Comparison of ENCODE assay signal across 22 cellular contexts in genomic region chr19:40257096-40257517, GRCh38. TPM values are rescaled to one million over a fixed set of nuclear protein-coding genes. Genes with fewer than 3 reads are reported as not detected.
A peak's percentile ranks its signal among the peaks of the same experiment; 100 is the strongest.
DNase-seq lines count a peak whose midpoint lies in the region; ATAC-seq and TF ChIP-seq lines count a peak whose summit lies in the region.
"Had no signal": no experiment of that assay in that cellular context is flagged by ENCODE, and none has a peak within 500 bp of the region (broad histone marks: within the 10 kb centered on the region; RNA-seq: fewer than 3 reads in every experiment).

No MANE protein-coding gene starts in this region.

- H3K36me3 Mint-ChIP-seq in activated CD4-positive, alpha-beta T cell treated with anti-CD3 and anti-CD28 coated beads for 36 hours (ENCODE audit: low read depth), result peaks cover 38% of the 10 kb centered on the region
- peaks cover 31% of the 10 kb centered on the region for H3K36me3 Mint-ChIP-seq in activated CD4-positive, alpha-beta T cell treated with anti-CD3 and anti-CD28 coated beads, Interleukin-2, amount 10 ng/mL, durations not matched to agents 7 days and 5 days (ENCODE audit: low read depth)
- H3K36me3 Mint-ChIP-seq in endothelial cell (ENCODE audit: low read depth, unreplicated experiment), result peaks cover 30% of the 10 kb centered on the region

- H3K27ac ChIP-seq in liver (ENCODE audit: low read depth in 1 of 2, low read length in 2 of 2), result peak overlapping the region; percentile 55 to 73
- H3K27ac ChIP-seq: spleen had no signal

- H3K27me3 Mint-ChIP-seq in activated CD4-positive, alpha-beta T cell treated with anti-CD3 and anti-CD28 coated beads for 36 hours, result no peaks in the 10 kb centered on the region
- H3K27me3 Mint-ChIP-seq in activated CD4-positive, alpha-beta T cell treated with anti-CD3 and anti-CD28 coated beads, Interleukin-2, amount 10 ng/mL, durations not matched to agents 7 days and 5 days, result no peaks in the 10 kb centered on the region
- peaks cover 7% of the 10 kb centered on the region for H3K27me3 Mint-ChIP-seq in endothelial cell (ENCODE audit: unreplicated experiment)
- H3K27me3 Mint-ChIP-seq: activated CD8-positive, alpha-beta memory T cell treated with anti-CD3 and anti-CD28 coated beads, Interleukin-2, amount 10 ng/mL, durations not matched to agents 7 days and 5 days; CD8-positive, alpha-beta memory T cell; stimulated activated naive CD8-positive, alpha-beta T cell treated with anti-CD3 and anti-CD28 coated beads, Interleukin-15, amount 100 ng/mL, for 72 hours had no signal

- no peaks in the 10 kb centered on the region for H3K27me3 ChIP-seq in liver (ENCODE audit: control insufficient read depth in 4 of 4, insufficient read depth in 4 of 4, low read length in 3 of 4)
- H3K27me3 ChIP-seq: spleen had no signal

- ATAC-seq in activated CD4-positive, alpha-beta T cell treated with anti-CD3 and anti-CD28 coated beads for 36 hours, result no peak
- ATAC-seq in HG03439 (IDR thresholded peaks at IDR 0.05; ENCODE audit: unreplicated experiment), result no peak
- ATAC-seq: activated CD8-positive, alpha-beta memory T cell treated with anti-CD3 and anti-CD28 coated beads, Interleukin-2, amount 10 ng/mL, durations not matched to agents 7 days and 5 days; stimulated activated naive CD8-positive, alpha-beta T cell treated with anti-CD3 and anti-CD28 coated beads, Interleukin-15, amount 100 ng/mL, for 72 hours had no signal

- CTCF ChIA-PET in activated CD4-positive, alpha-beta T cell treated with anti-CD3 and anti-CD28 coated beads for 36 hours (lab: Charles Lee), result no interaction called here
- CTCF ChIA-PET in activated CD4-positive, alpha-beta T cell treated with anti-CD3 and anti-CD28 coated beads, Interleukin-2, amount 10 ng/mL, durations not matched to agents 7 days and 5 days (lab: Charles Lee), result interaction anchor here (0.7 kb wide), 1 partner anchor 426 kb away, joined by 3 read pairs; no protein-coding TSS in a partner anchor

- no peak for DNase-seq in activated CD4-positive, alpha-beta T cell treated with anti-CD3 and anti-CD28 coated beads for 36 hours
- DNase-seq in activated CD4-positive, alpha-beta T cell treated with anti-CD3 and anti-CD28 coated beads, Interleukin-2, amount 10 ng/mL, durations not matched to agents 7 days and 5 days, result no peak
- no peak for DNase-seq in endothelial cell (ENCODE audit: low spot score)
- no peak for DNase-seq in ecto neural progenitor cell (ENCODE audit: low spot score)
- DNase-seq in activated CD8-positive, alpha-beta memory T cell treated with anti-CD3 and anti-CD28 coated beads, Interleukin-2, amount 50 U/mL, for 48 hours, result no peak
- no peak for DNase-seq in NCI-H748 (lab: John Stamatoyannopoulos, UW; ENCODE audit: unreplicated experiment)
- DNase-seq: activated CD8-positive, alpha-beta memory T cell treated with anti-CD3 and anti-CD28 coated beads, Interleukin-2, amount 10 ng/mL, durations not matched to agents 7 days and 5 days; activated naive CD4-positive, alpha-beta T cell treated with Interleukin-2 at 50 U/mL for 16 hours; CD8-positive, alpha-beta memory T cell; effector CD8-positive, alpha-beta T cell; H7; KBM-7; NCI-H1417; NCI-H748 treated with DMSO at 0.1 percent for 48 hours; spleen; stimulated activated naive CD8-positive, alpha-beta T cell treated with anti-CD3 and anti-CD28 coated beads, Interleukin-15, amount 100 ng/mL, for 72 hours had no signal

- H3K9me3 Mint-ChIP-seq in activated CD4-positive, alpha-beta T cell treated with anti-CD3 and anti-CD28 coated beads for 36 hours (ENCODE audit: low read depth), result no peaks in the 10 kb centered on the region
- no peaks in the 10 kb centered on the region for H3K9me3 Mint-ChIP-seq in activated CD4-positive, alpha-beta T cell treated with anti-CD3 and anti-CD28 coated beads, Interleukin-2, amount 10 ng/mL, durations not matched to agents 7 days and 5 days
- H3K9me3 Mint-ChIP-seq in endothelial cell (ENCODE audit: unreplicated experiment), result no peaks in the 10 kb centered on the region
- H3K9me3 Mint-ChIP-seq: CD8-positive, alpha-beta memory T cell; mesothelial cell of epicardium; stimulated activated naive CD8-positive, alpha-beta T cell treated with anti-CD3 and anti-CD28 coated beads, Interleukin-15, amount 100 ng/mL, for 72 hours had no signal

- H3K9me3 ChIP-seq in liver (ENCODE audit: control insufficient read depth in 4 of 4, low read length in 3 of 4), result no peaks in the 10 kb centered on the region
- H3K9me3 ChIP-seq: spleen had no signal

- POLR2A ChIA-PET in activated CD4-positive, alpha-beta T cell treated with anti-CD3 and anti-CD28 coated beads for 36 hours (lab: Charles Lee), result no interaction called here
- POLR2A ChIA-PET in activated CD4-positive, alpha-beta T cell treated with anti-CD3 and anti-CD28 coated beads, Interleukin-2, amount 10 ng/mL, durations not matched to agents 7 days and 5 days (lab: Charles Lee), result no interaction called here

- H3K4me1 Mint-ChIP-seq in activated CD4-positive, alpha-beta T cell treated with anti-CD3 and anti-CD28 coated beads for 36 hours, result peaks cover 15% of the 10 kb centered on the region
- H3K4me1 Mint-ChIP-seq in activated CD4-positive, alpha-beta T cell treated with anti-CD3 and anti-CD28 coated beads, Interleukin-2, amount 10 ng/mL, durations not matched to agents 7 days and 5 days, result peaks cover 2% of the 10 kb centered on the region
- H3K4me1 Mint-ChIP-seq in endothelial cell (ENCODE audit: unreplicated experiment), result no peaks in the 10 kb centered on the region
- H3K4me1 Mint-ChIP-seq: mesothelial cell of epicardium had no signal

- 42% methylated on average over 9 of the region's 9 CpGs for WGBS in liver

- no peak overlapping the region for H3K4me3 Mint-ChIP-seq in activated CD4-positive, alpha-beta T cell treated with anti-CD3 and anti-CD28 coated beads for 36 hours
- H3K4me3 Mint-ChIP-seq in activated CD4-positive, alpha-beta T cell treated with anti-CD3 and anti-CD28 coated beads, Interleukin-2, amount 10 ng/mL, durations not matched to agents 7 days and 5 days, result no peak overlapping the region
- peak overlapping the region; percentile 73 for H3K4me3 Mint-ChIP-seq in endothelial cell (ENCODE audit: unreplicated experiment)
- H3K4me3 Mint-ChIP-seq: activated CD8-positive, alpha-beta memory T cell treated with anti-CD3 and anti-CD28 coated beads, Interleukin-2, amount 10 ng/mL, durations not matched to agents 7 days and 5 days; CD8-positive, alpha-beta memory T cell; mesothelial cell of epicardium; stimulated activated naive CD8-positive, alpha-beta T cell treated with anti-CD3 and anti-CD28 coated beads, Interleukin-15, amount 100 ng/mL, for 72 hours had no signal

- H3K4me3 ChIP-seq in liver (ENCODE audit: low read depth in 1 of 3, low read length in 3 of 3), result no peak overlapping the region
- H3K4me3 ChIP-seq: spleen had no signal

- peak overlapping the region in 1 of 2 donors; percentile 6 for H3K9ac ChIP-seq in liver (ENCODE audit: low read depth in 1 of 2, low read length in 2 of 2)

- peak; percentile 53 to 60 for TF ChIP-seq RAD21 in liver (IDR thresholded peaks at IDR 0.05)

- intact Hi-C loops in activated CD4-positive, alpha-beta T cell treated with anti-CD3 and anti-CD28 coated beads for 36 hours (cut with DNase I, micrococcal nuclease), result no loop called here

- H3K27ac Mint-ChIP-seq in activated CD4-positive, alpha-beta T cell treated with anti-CD3 and anti-CD28 coated beads for 36 hours, result peak overlapping the region; percentile 58
- H3K27ac Mint-ChIP-seq in activated CD4-positive, alpha-beta T cell treated with anti-CD3 and anti-CD28 coated beads, Interleukin-2, amount 10 ng/mL, durations not matched to agents 7 days and 5 days, result no peak overlapping the region
- H3K27ac Mint-ChIP-seq in endothelial cell (ENCODE audit: unreplicated experiment), result no peak overlapping the region
- H3K27ac Mint-ChIP-seq: activated CD8-positive, alpha-beta memory T cell treated with anti-CD3 and anti-CD28 coated beads, Interleukin-2, amount 10 ng/mL, durations not matched to agents 7 days and 5 days; mesothelial cell of epicardium had no signal

- peaks cover 0 to 23% (median 17%) of the 10 kb centered on the region in 4 donors for H3K36me3 ChIP-seq in liver (ENCODE audit: control insufficient read depth in 4 of 4, insufficient read depth in 3 of 4, low read depth in 1 of 4, low read length in 3 of 4)

- TF ChIP-seq CTCF in endothelial cell (IDR thresholded peaks at IDR 0.05; ENCODE audit: unreplicated experiment) (no peak), liver (IDR thresholded peaks at IDR 0.05; ENCODE audit: low read depth, low read length, missing input control) (no peak)

- H3K4me1 ChIP-seq in liver (ENCODE audit: control insufficient read depth in 4 of 4, insufficient read depth in 4 of 4, low read length in 3 of 4), result peaks cover 8 to 53% (median 39%) of the 10 kb centered on the region in 4 donors

TF ChIP-seq in liver, 16 proteins besides CTCF, POLR2A, EP300 and RAD21 (continues in another document):
- TF ChIP-seq FOXA2 (IDR thresholded peaks at IDR 0.05) (peak; percentile 61), NR2F2 (IDR thresholded peaks at IDR 0.05) (peak; percentile 51), EGR1 (IDR thresholded peaks at IDR 0.05; ENCODE audit: low read depth in 2 of 2) (no peak), YY1 (IDR thresholded peaks at IDR 0.05) (peak; percentile 47), MAX (IDR thresholded peaks at IDR 0.05) (peak; percentile 87)

RNA-seq across cellular contexts. Expression of gene AKT2, which starts 28.0 kb away (rescaled TPM):
- 100 to 1,000 TPM; 142 to 148 TPM for total RNA-seq in activated CD4-positive, alpha-beta T cell treated with anti-CD3 and anti-CD28 coated beads for 36 hours
- 100 to 1,000 TPM; 131 to 148 TPM for total RNA-seq in activated CD4-positive, alpha-beta T cell treated with anti-CD3 and anti-CD28 coated beads, Interleukin-2, amount 10 ng/mL, durations not matched to agents 7 days and 5 days
- total RNA-seq in endothelial cell (ENCODE audit: unreplicated experiment) (89.8 TPM), liver (100 to 1,000 TPM in 1 of 2 donors, 10 to 100 TPM in 1; 49.6 to 110 TPM)
- polyA plus RNA-seq in liver, result 10 to 100 TPM; 23.2 to 71.3 TPM

RNA-seq across cellular contexts. Expression of gene CCNP, which starts 30.6 kb away (rescaled TPM):
- under 1 TPM in 1 of 2 experiments, not detected in 1; 0.12 TPM for total RNA-seq in activated CD4-positive, alpha-beta T cell treated with anti-CD3 and anti-CD28 coated beads for 36 hours
- total RNA-seq in activated CD4-positive, alpha-beta T cell treated with anti-CD3 and anti-CD28 coated beads, Interleukin-2, amount 10 ng/mL, durations not matched to agents 7 days and 5 days, result under 1 TPM; 0.27 to 0.35 TPM
- 0.18 TPM for total RNA-seq in endothelial cell (ENCODE audit: unreplicated experiment)
- 1 to 10 TPM in 1 of 2 donors, under 1 TPM in 1; 0.84 to 2.5 TPM for total RNA-seq in liver
- polyA plus RNA-seq in liver, result 1 to 10 TPM; 1.2 to 3.7 TPM
- polyA plus RNA-seq: CD8-positive, alpha-beta memory T cell had no signal

RNA-seq across cellular contexts. Expression of gene TTC9B, which starts 38.9 kb away (rescaled TPM):
- not detected for total RNA-seq in activated CD4-positive, alpha-beta T cell treated with anti-CD3 and anti-CD28 coated beads for 36 hours
- not detected for total RNA-seq in activated CD4-positive, alpha-beta T cell treated with anti-CD3 and anti-CD28 coated beads, Interleukin-2, amount 10 ng/mL, durations not matched to agents 7 days and 5 days
- 1.1 TPM for total RNA-seq in endothelial cell (ENCODE audit: unreplicated experiment)
- not detected for total RNA-seq in liver
- polyA plus RNA-seq in liver, result under 1 TPM in 1 of 2 donors, not detected in 1; 0.14 TPM
- total RNA-seq: A673; activated CD8-positive, alpha-beta memory T cell treated with anti-CD3 and anti-CD28 coated beads, Interleukin-2, amount 10 ng/mL, durations not matched to agents 7 days and 5 days; CD8-positive, alpha-beta memory T cell; fibroblast of villous mesenchyme; H7; mesothelial cell of epicardium; spleen; T-helper 1 cell treated with Interleukin-12 subunit alpha and Interleukin-12 subunit beta and Interleukin-4 antibody, amounts not matched to agents 30 ng/mL and 1 ng/mL, for 36 hours had no signal
- polyA plus RNA-seq: CD8-positive, alpha-beta memory T cell; spleen had no signal
